Comparison of ENCODE assay signal across 23 cellular contexts in the genomic region with DNA sequence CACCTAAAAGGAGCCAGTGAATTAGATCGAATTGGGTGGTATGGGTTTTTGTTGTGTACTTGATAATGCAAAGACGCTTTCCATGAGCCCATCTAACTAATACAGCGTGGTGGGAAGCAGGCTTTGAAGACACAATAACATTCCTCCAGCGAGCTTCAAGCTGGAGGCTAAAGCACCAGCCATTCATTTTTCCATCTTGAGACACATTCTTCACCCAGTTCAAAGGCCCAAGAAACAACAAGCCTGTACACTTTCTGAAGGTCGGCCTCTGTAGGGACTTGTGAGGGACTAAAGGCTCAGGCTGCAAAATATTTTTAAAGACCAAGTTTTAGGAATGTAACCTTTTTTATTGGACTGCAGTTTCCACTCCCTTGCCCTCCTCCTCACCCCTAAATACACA. TPM values are rescaled to one million over a fixed set of nuclear protein-coding genes. Genes with fewer than 3 reads are reported as not detected.
A peak's percentile ranks its signal among the peaks of the same experiment; 100 is the strongest.
DNase-seq lines count a peak whose midpoint lies in the region; ATAC-seq and TF ChIP-seq lines count a peak whose summit lies in the region.
"Had no signal": no experiment of that assay in that cellular context is flagged by ENCODE, and none has a peak within 500 bp of the region (broad histone marks: within the 10 kb centered on the region; RNA-seq: fewer than 3 reads in every experiment).

No MANE protein-coding gene starts in this region.

- CTCF ChIA-PET in IMR-90 (lab: Yijun Ruan, JAX) = interaction anchor here (0.6 kb wide), 1 partner anchor 611 kb away, joined by 3 read pairs; no protein-coding TSS in a partner anchor

- H3K9ac ChIP-seq in IMR-90 (ENCODE audit: low read depth, low read length) (peak overlapping the region; percentile 6; the same call in 1 of the 2 replicates), mesenchymal stem cell (ENCODE audit: low read length) (no peak overlapping the region), rectal smooth muscle tissue (ENCODE audit: low read length) (no peak overlapping the region)
- H3K9ac ChIP-seq: SK-N-SH had no signal

- no peak overlapping the region for H2BK20ac ChIP-seq in IMR-90 (ENCODE audit: low read depth, low read length)

- intact Hi-C loops in IMR-90 (cut with micrococcal nuclease) = no loop called here

- H3K4ac ChIP-seq in IMR-90 (ENCODE audit: low read depth, low read length) (peak overlapping the region; percentile 12), mesenchymal stem cell (ENCODE audit: low read depth in 1 of 2, low read length in 2 of 2) (no peak overlapping the region)

- peaks cover 18% of the 10 kb centered on the region for H3K4me1 ChIP-seq in IMR-90 (ENCODE audit: control insufficient read depth, insufficient read depth, low read length)
- H3K4me1 ChIP-seq in mesenchymal stem cell (ENCODE audit: control insufficient read depth, insufficient read depth, low read depth, low read length) = peaks cover 5% of the 10 kb centered on the region
- H3K4me1 ChIP-seq in rectal smooth muscle tissue (ENCODE audit: control insufficient read depth, insufficient read depth, low read length) = peaks cover 13% of the 10 kb centered on the region

- 0 out of 2 replicates have a peak, but pooled peaks cover 2% of the 10 kb centered on the region for H3K9me3 ChIP-seq in IMR-90 (ENCODE audit: control insufficient read depth, insufficient read depth, low read length)
- no peaks in the 10 kb centered on the region for H3K9me3 ChIP-seq in mesenchymal stem cell (ENCODE audit: control insufficient read depth, low read length)
- H3K9me3 ChIP-seq: SK-N-SH, thyroid gland had no signal

- WGBS in IMR-90 (ENCODE audit: extremely low coverage in 2 of 2, insufficient read length in 1 of 2), 2 experiments = no CpG with 5 or more reads among the region's 5 CpGs
- WGBS in mesenchymal stem cell = 96% methylated on average over 3 of the region's 5 CpGs

- TF ChIP-seq RAD21 in IMR-90 (IDR thresholded peaks at IDR 0.05; ENCODE audit: low read length) = no peak

- peaks cover 27% of the 10 kb centered on the region for H3K4me1 Mint-ChIP-seq in chondrocyte (ENCODE audit: low read depth)
- H3K4me1 Mint-ChIP-seq in naive thymus-derived CD8-positive, alpha-beta T cell = peaks cover 0 to 50% (median 0%) of the 10 kb centered on the region in 4 donors
- H3K4me1 Mint-ChIP-seq in activated T-cell treated with anti-CD3 and anti-CD28 coated beads, Interleukin-2, amount 50 U/mL, for 24 hours (ENCODE audit: low read depth) = peaks cover 1% of the 10 kb centered on the region

- POLR2A ChIA-PET in IMR-90 (lab: Charles Lee; ENCODE audit: unreplicated experiment) = no interaction called here
- POLR2A ChIA-PET in naive thymus-derived CD8-positive, alpha-beta T cell (lab: Charles Lee) = interaction anchor here (0.6 kb wide), 1 partner anchor 18 kb away, joined by 3 read pairs; no protein-coding TSS in a partner anchor

- H3K27ac ChIP-seq in IMR-90 (ENCODE audit: insufficient read depth, low read length) = peak overlapping the region; percentile 83; the same call in 1 of the 2 replicates
- peak overlapping the region; percentile 51 for H3K27ac ChIP-seq in mesenchymal stem cell (ENCODE audit: low read length, poor library complexity, severe bottlenecking)
- peak overlapping the region; percentile 65 for H3K27ac ChIP-seq in rectal smooth muscle tissue (ENCODE audit: low read depth, low read length)

- H2BK12ac ChIP-seq in mesenchymal stem cell (ENCODE audit: low read length in 2 of 2) = peak overlapping the region in 1 of 2 experiments; percentile 18

- H3K56ac ChIP-seq in IMR-90 (ENCODE audit: extremely low read depth, insufficient read depth, low read length) = peak overlapping the region; percentile 2; the same call in 1 of the 2 replicates

- peaks cover 25% of the 10 kb centered on the region for H3K36me3 ChIP-seq in IMR-90 (ENCODE audit: control insufficient read depth, insufficient read depth, low read length)
- peaks cover 8 to 41% of the 10 kb centered on the region in 2 experiments for H3K36me3 ChIP-seq in mesenchymal stem cell (ENCODE audit: control insufficient read depth in 1 of 2, insufficient read depth in 2 of 2, low read depth in 1 of 2, low read length in 2 of 2)
- H3K36me3 ChIP-seq in rectal smooth muscle tissue (ENCODE audit: control insufficient read depth, insufficient read depth, low read length) = no peaks in the 10 kb centered on the region

- no peak for TF ChIP-seq POLR2A in IMR-90 (IDR thresholded peaks at IDR 0.05; ENCODE audit: low read depth, low read length)

- no peaks in the 10 kb centered on the region for H3K27me3 Mint-ChIP-seq in chondrocyte (ENCODE audit: low read depth)
- no peaks in the 10 kb centered on the region for H3K27me3 Mint-ChIP-seq in naive thymus-derived CD8-positive, alpha-beta T cell
- no peaks in the 10 kb centered on the region for H3K27me3 Mint-ChIP-seq in activated T-cell treated with anti-CD3 and anti-CD28 coated beads, Interleukin-2, amount 50 U/mL, for 24 hours
- H3K27me3 Mint-ChIP-seq: activated naive CD8-positive, alpha-beta T cell treated with anti-CD3 and anti-CD28 coated beads, Interleukin-2, amount 10 ng/mL, durations not matched to agents 7 days and 5 days; stimulated activated naive B cell treated with anti-CD40 and anti-IgM and Interleukin-4, amounts not matched to agents 10 μg/mL and 1 μg/mL and 100 μg/mL, for 72 hours had no signal

- H3K4me3 ChIP-seq in IMR-90 (ENCODE audit: insufficient read depth, low read depth, low read length) = no peak overlapping the region
- no peak overlapping the region for H3K4me3 ChIP-seq in mesenchymal stem cell (ENCODE audit: insufficient read depth in 1 of 2, low read depth in 1 of 2, low read length in 2 of 2)
- peak overlapping the region; percentile 7 for H3K4me3 ChIP-seq in rectal smooth muscle tissue (ENCODE audit: low read length)
- H3K4me3 ChIP-seq: thyroid gland had no signal

- peak; percentile 24 for ATAC-seq in IMR-90 (ENCODE audit: low read depth)
- no peak for ATAC-seq in naive thymus-derived CD8-positive, alpha-beta T cell
- ATAC-seq: activated CD8-positive, alpha-beta T cell treated with anti-CD3 and anti-CD28 coated beads, Interleukin-2, amount 10 ng/mL, durations not matched to agents 7 days and 5 days; Panc1; stimulated activated naive B cell treated with anti-CD40 and anti-IgM and Interleukin-4, amounts not matched to agents 10 μg/mL and 1 μg/mL and 100 μg/mL, for 72 hours had no signal

- H4K5ac ChIP-seq in IMR-90 (ENCODE audit: low read depth, low read length) = peak overlapping the region; percentile 83

- no peak overlapping the region for H2AK5ac ChIP-seq in IMR-90 (ENCODE audit: low read depth, low read length)
- H2AK5ac ChIP-seq in mesenchymal stem cell (ENCODE audit: low read length, severe bottlenecking) = peak overlapping the region; percentile 73

- peaks cover 3 to 45% of the 10 kb centered on the region in 2 experiments; a peak in 3 of 4 replicates for H3K79me1 ChIP-seq in IMR-90 (ENCODE audit: low read depth in 1 of 2, low read length in 2 of 2)
- H3K79me1 ChIP-seq in mesenchymal stem cell (replicated peaks; ENCODE audit: low read length, poor library complexity, severe bottlenecking) = peaks cover 9% of the 10 kb centered on the region

- DNase-seq in IMR-90 (no peak), chondrocyte (ENCODE audit: low spot score) (no peak), mesenchymal stem cell (no peak), iPS-NIHi7 (ENCODE audit: extremely low spot score) (no peak), NCI-H2171 treated with DMSO at 0.1 percent for 48 hours (lab: John Stamatoyannopoulos, UW) (no peak)
- no peak for DNase-seq in naive thymus-derived CD8-positive, alpha-beta T cell
- DNase-seq in activated T-cell treated with anti-CD3 and anti-CD28 coated beads, Interleukin-2, amount 50 U/mL, for 24 hours = no peak
- DNase-seq: activated CD4-positive, CD25-positive, alpha-beta regulatory T cell; activated CD8-positive, alpha-beta T cell treated with anti-CD3 and anti-CD28 coated beads, Interleukin-2, amount 10 ng/mL, durations not matched to agents 7 days and 5 days; activated naive CD8-positive, alpha-beta T cell treated with anti-CD3 and anti-CD28 coated beads, Interleukin-2, amount 10 ng/mL, durations not matched to agents 7 days and 5 days; DMS79; effector memory CD4-positive, alpha-beta T cell; hypothalamus; NCI-H1930; NCI-H345; occipital lobe; SK-N-SH; stimulated activated naive B cell treated with anti-CD40 and anti-IgM and Interleukin-4, amounts not matched to agents 10 μg/mL and 1 μg/mL and 100 μg/mL, for 72 hours; T-helper 9 cell; thyroid gland had no signal

- peak overlapping the region; percentile 48; the same call in 1 of the 2 replicates for H3K23ac ChIP-seq in IMR-90 (ENCODE audit: low read depth, low read length)
- no peak overlapping the region for H3K23ac ChIP-seq in mesenchymal stem cell (ENCODE audit: low read length in 2 of 2)

- H3K36me3 Mint-ChIP-seq in chondrocyte (ENCODE audit: low read depth) = peaks cover 8% of the 10 kb centered on the region
- peaks cover 0 to 3% (median 2%) of the 10 kb centered on the region in 3 donors for H3K36me3 Mint-ChIP-seq in naive thymus-derived CD8-positive, alpha-beta T cell
- H3K36me3 Mint-ChIP-seq in activated T-cell treated with anti-CD3 and anti-CD28 coated beads, Interleukin-2, amount 50 U/mL, for 24 hours (ENCODE audit: low read depth) = no peaks in the 10 kb centered on the region

- H3K27ac Mint-ChIP-seq in chondrocyte (ENCODE audit: unreplicated experiment) = peak overlapping the region; percentile 9
- peak overlapping the region in 2 of 10 donors; percentile 40 to 76 for H3K27ac Mint-ChIP-seq in naive thymus-derived CD8-positive, alpha-beta T cell
- H3K27ac Mint-ChIP-seq in activated T-cell treated with anti-CD3 and anti-CD28 coated beads, Interleukin-2, amount 50 U/mL, for 24 hours = no peak overlapping the region
- H3K27ac Mint-ChIP-seq: activated CD8-positive, alpha-beta T cell treated with anti-CD3 and anti-CD28 coated beads, Interleukin-2, amount 10 ng/mL, durations not matched to agents 7 days and 5 days; activated naive CD8-positive, alpha-beta T cell treated with anti-CD3 and anti-CD28 coated beads, Interleukin-2, amount 10 ng/mL, durations not matched to agents 7 days and 5 days; activated T-helper 1 cell treated with anti-CD3 and anti-CD28 coated beads, Interleukin-12 subunit alpha, Interleukin-12 subunit beta, Interleukin-2, Interleukin-4 antibody, amounts not matched to agents 30 ng/mL and 10 ng/mL and 1 ng/mL, durations not matched to agents 14 hours and 24 hours and 36 hours; stimulated activated naive B cell treated with anti-CD40 and anti-IgM and Interleukin-4, amounts not matched to agents 10 μg/mL and 1 μg/mL and 100 μg/mL, for 72 hours had no signal

- H4K8ac ChIP-seq in IMR-90 (ENCODE audit: low read depth in 2 of 2, low read length in 2 of 2) = peak overlapping the region in 1 of 2 experiments; percentile 13; a peak in 1 of 4 replicates
- H4K8ac ChIP-seq in mesenchymal stem cell (ENCODE audit: low read length) = no peak overlapping the region

- dilution Hi-C loops in IMR-90 (cut with HindIII; ENCODE audit: low sequenced_read_pairs, unreplicated experiment) = no loop called here

- no peak for TF ChIP-seq CTCF in IMR-90 (conservative IDR thresholded peaks at IDR 0.05; ENCODE audit: low read depth, low read length)
- no peak for TF ChIP-seq CTCF in chondrocyte (IDR thresholded peaks at IDR 0.05)

- H2BK5ac ChIP-seq in IMR-90 (ENCODE audit: low read depth, low read length, poor library complexity, severe bottlenecking) (peak overlapping the region; percentile 40), mesenchymal stem cell (ENCODE audit: low read depth, low read length, poor library complexity, severe bottlenecking) (no peak overlapping the region)

- H3K18ac ChIP-seq in IMR-90 (ENCODE audit: low read depth, low read length) (peak overlapping the region; percentile 45), mesenchymal stem cell (ENCODE audit: low read depth in 1 of 2, low read length in 2 of 2) (no peak overlapping the region)

- 0 out of 2 replicates have a peak overlapping the region, but pooled peaks have one; percentile 3 for H3K14ac ChIP-seq in IMR-90 (replicated peaks; ENCODE audit: low read depth, low read length)
- no peak overlapping the region for H3K14ac ChIP-seq in mesenchymal stem cell (ENCODE audit: low read length in 2 of 2)

- peaks cover 56% of the 10 kb centered on the region; the same call in 1 of the 2 replicates for H4K20me1 ChIP-seq in IMR-90 (ENCODE audit: insufficient read depth, low read length)

- in situ Hi-C loops in IMR-90 (cut with MboI; ENCODE audit: low sequenced_read_pairs) = loop anchor here (25.0 kb wide), 1 partner anchor 1669 kb away; no protein-coding TSS in a partner anchor

- no peak overlapping the region for H2AFZ ChIP-seq in IMR-90 (replicated peaks; ENCODE audit: low read length, poor library complexity)
- H2AFZ ChIP-seq in mesenchymal stem cell (ENCODE audit: low read depth, low read length) = peak overlapping the region; percentile 27

- H2BK15ac ChIP-seq in IMR-90 (ENCODE audit: low read depth, low read length) = peak overlapping the region; percentile 24; the same call in 1 of the 3 replicates
- no peak overlapping the region for H2BK15ac ChIP-seq in mesenchymal stem cell (ENCODE audit: low read depth, poor library complexity, severe bottlenecking)

- H3K4me3 Mint-ChIP-seq in chondrocyte (ENCODE audit: unreplicated experiment) = no peak overlapping the region
- no peak overlapping the region for H3K4me3 Mint-ChIP-seq in naive thymus-derived CD8-positive, alpha-beta T cell
- no peak overlapping the region for H3K4me3 Mint-ChIP-seq in activated T-cell treated with anti-CD3 and anti-CD28 coated beads, Interleukin-2, amount 50 U/mL, for 24 hours
- H3K4me3 Mint-ChIP-seq: activated CD8-positive, alpha-beta T cell treated with anti-CD3 and anti-CD28 coated beads, Interleukin-2, amount 10 ng/mL, durations not matched to agents 7 days and 5 days; activated naive CD8-positive, alpha-beta T cell treated with anti-CD3 and anti-CD28 coated beads, Interleukin-2, amount 10 ng/mL, durations not matched to agents 7 days and 5 days; activated T-helper 1 cell treated with anti-CD3 and anti-CD28 coated beads, Interleukin-12 subunit alpha, Interleukin-12 subunit beta, Interleukin-2, Interleukin-4 antibody, amounts not matched to agents 30 ng/mL and 10 ng/mL and 1 ng/mL, durations not matched to agents 14 hours and 24 hours and 36 hours; stimulated activated naive B cell treated with anti-CD40 and anti-IgM and Interleukin-4, amounts not matched to agents 10 μg/mL and 1 μg/mL and 100 μg/mL, for 72 hours had no signal

- H3K9me3 Mint-ChIP-seq in chondrocyte (ENCODE audit: low read depth) = no peaks in the 10 kb centered on the region
- H3K9me3 Mint-ChIP-seq in naive thymus-derived CD8-positive, alpha-beta T cell = peaks cover 0 to 5% (median 0%) of the 10 kb centered on the region in 9 donors
- no peaks in the 10 kb centered on the region for H3K9me3 Mint-ChIP-seq in activated T-cell treated with anti-CD3 and anti-CD28 coated beads, Interleukin-2, amount 50 U/mL, for 24 hours

- BruUV-seq in IMR-90 (replicated peaks; lab: Mats Ljungman, UMichigan) = no TSS peak

- peak overlapping the region; percentile 16 for H3K4me2 ChIP-seq in IMR-90 (ENCODE audit: low read depth, low read length)
- no peak overlapping the region for H3K4me2 ChIP-seq in mesenchymal stem cell (ENCODE audit: low read length, poor library complexity, severe bottlenecking)
- H3K4me2 ChIP-seq: SK-N-SH had no signal

- no peak overlapping the region for H2AK9ac ChIP-seq in IMR-90 (replicated peaks; ENCODE audit: low read depth, low read length, poor library complexity)

- H3K9me1 ChIP-seq in IMR-90 (ENCODE audit: insufficient read depth, low read length) = peaks cover 12% of the 10 kb centered on the region

- H2BK120ac ChIP-seq in IMR-90 (ENCODE audit: low read depth, low read length) = 0 out of 2 replicates have a peak overlapping the region, but pooled peaks have one; percentile 29
- H2BK120ac ChIP-seq in mesenchymal stem cell (ENCODE audit: low read depth, low read length) = no peak overlapping the region

- peak overlapping the region; percentile 9 for H4K91ac ChIP-seq in IMR-90 (ENCODE audit: insufficient read depth, low read depth, low read length)
- H4K91ac ChIP-seq in mesenchymal stem cell (ENCODE audit: low read length) = no peak overlapping the region

- no peaks in the 10 kb centered on the region for H3K27me3 ChIP-seq in IMR-90 (ENCODE audit: control insufficient read depth, insufficient read depth, low read length)
- no peaks in the 10 kb centered on the region for H3K27me3 ChIP-seq in mesenchymal stem cell (ENCODE audit: control insufficient read depth in 1 of 2, insufficient read depth in 1 of 2, low read length in 2 of 2)
- H3K27me3 ChIP-seq in rectal smooth muscle tissue (ENCODE audit: control insufficient read depth, insufficient read depth, low read length) = no peaks in the 10 kb centered on the region
- H3K27me3 ChIP-seq: thyroid gland had no signal

RNA-seq across cellular contexts. Expression of a gene that starts 18.1 kb away (rescaled TPM):
- 21.1 and 29.4 TPM in 2 replicates for total RNA-seq in IMR-90 (2012; rRNA removed)
- polyA plus RNA-seq in IMR-90 (2012; rRNA removed) = 37.1 and 44.5 TPM in 2 replicates
- 15.4 and 40.6 TPM in 2 replicates for polyA plus RNA-seq in IMR-90 (2012; cell fraction: cytosol; rRNA removed)
- 20.3 and 39.6 TPM in 2 replicates for polyA plus RNA-seq in IMR-90 (2012; cell fraction: nucleus; rRNA removed; ENCODE audit: low replicate concordance)
- total RNA-seq in chondrocyte = 5.8 to 12.4 TPM (median 12.0 TPM) in 3 replicates
- 30.0 TPM for polyA plus RNA-seq in mesenchymal stem cell (2013, experiment 1 of 2)
- polyA plus RNA-seq in mesenchymal stem cell (2013, experiment 2 of 2) = 28.7 TPM
- total RNA-seq in naive thymus-derived CD8-positive, alpha-beta T cell = 10 to 100 TPM; 11.4 to 14.0 TPM
- polyA plus RNA-seq in naive thymus-derived CD8-positive, alpha-beta T cell = under 1 TPM; 0.51 to 0.84 (median 0.64) TPM

RNA-seq across cellular contexts. Expression of a gene that starts 54.4 kb away (rescaled TPM):
- 11.9 and 14.0 TPM in 2 replicates for total RNA-seq in IMR-90 (2012; rRNA removed)
- 9.3 and 9.7 TPM in 2 replicates for polyA plus RNA-seq in IMR-90 (2012; rRNA removed)
- polyA plus RNA-seq in IMR-90 (2012; cell fraction: cytosol; rRNA removed) = 4.0 and 4.1 TPM in 2 replicates
- polyA plus RNA-seq in IMR-90 (2012; cell fraction: nucleus; rRNA removed; ENCODE audit: low replicate concordance) = 3.8 and 8.8 TPM in 2 replicates
- total RNA-seq in chondrocyte = 28.8 to 33.6 TPM (median 30.0 TPM) in 3 replicates
- polyA plus RNA-seq in mesenchymal stem cell (2013, experiment 1 of 2) = 20.6 TPM
- polyA plus RNA-seq in mesenchymal stem cell (2013, experiment 2 of 2) = 20.9 TPM
- total RNA-seq in naive thymus-derived CD8-positive, alpha-beta T cell = 10 to 100 TPM; 53.5 to 55.6 TPM
- 10 to 100 TPM; 13.7 to 20.4 (median 14.8) TPM for polyA plus RNA-seq in naive thymus-derived CD8-positive, alpha-beta T cell
